Comparison of ENCODE assay signal across 11 cellular contexts in genomic region chr10:112461029-112461887, GRCh38. TPM values are rescaled to one million over a fixed set of nuclear protein-coding genes. Genes with fewer than 3 reads are reported as not detected.
A peak's percentile ranks its signal among the peaks of the same experiment; 100 is the strongest.
DNase-seq lines count a peak whose midpoint lies in the region; ATAC-seq and TF ChIP-seq lines count a peak whose summit lies in the region.
"Had no signal": no experiment of that assay in that cellular context is flagged by ENCODE, and none has a peak within 500 bp of the region (broad histone marks: within the 10 kb centered on the region; RNA-seq: fewer than 3 reads in every experiment).

No MANE protein-coding gene starts in this region.

- peaks cover 10% of the 10 kb centered on the region; the same call in 1 of the 2 replicates for H3K36me3 ChIP-seq in Panc1 (ENCODE audit: control insufficient read depth, insufficient read depth, low read length)

- BruUV-seq in Panc1 (replicated peaks; lab: Mats Ljungman, UMichigan): no TSS peak

- in situ Hi-C loops in Panc1 (cut with HindIII; ENCODE audit: low pct_unique_long_range_greater_than_20kb, low sequenced_read_pairs): no loop called here

- ATAC-seq in Panc1: no peak
- no peak for ATAC-seq in HG02840 (IDR thresholded peaks at IDR 0.05; ENCODE audit: low FRiP score, unreplicated experiment)
- ATAC-seq: Right ventricle myocardium inferior had no signal

- CTCF ChIA-PET in Panc1 (lab: Charles Lee): no interaction called here

- H3K4me3 ChIP-seq in Panc1 (ENCODE audit: low read depth in 2 of 2, low read length in 2 of 2): no peak overlapping the region
- no peak overlapping the region for H3K4me3 ChIP-seq in cardiac fibroblast (replicated peaks in 1 of 2; ENCODE audit: low read depth in 2 of 2, low read length in 2 of 2)
- H3K4me3 ChIP-seq in coronary artery: no peak overlapping the region

- TF ChIP-seq CTCF in Panc1 (IDR thresholded peaks at IDR 0.05) (no peak), cardiac fibroblast (IDR thresholded peaks at IDR 0.05; ENCODE audit: low read depth, low read length) (no peak), coronary artery (IDR thresholded peaks at IDR 0.05) (no peak)

- POLR2A ChIA-PET in Panc1 (lab: Charles Lee): no interaction called here

- intact Hi-C loops in Panc1 (cut with micrococcal nuclease; ENCODE audit: unreplicated experiment): no loop called here

- H3K27ac ChIP-seq in Panc1 (ENCODE audit: low read length) (peak overlapping the region; percentile 70; the same call in 1 of the 2 replicates), coronary artery (no peak overlapping the region)

- peak; percentile 68 for DNase-seq in activated CD4-positive, alpha-beta T cell treated with anti-CD3 and anti-CD28 coated beads for 48 hours
- no peak for DNase-seq in activated CD4-positive, alpha-beta T cell treated with anti-CD3 and anti-CD28 coated beads, Interleukin-2, amount 50 U/mL, for 4 hours
- DNase-seq in Panc1 (ENCODE audit: low read depth, low spot score): peak; percentile 86
- DNase-seq in cardiac fibroblast (ENCODE audit: low read depth in 2 of 2): peak; percentile 54 to 96
- DNase-seq in stimulated activated CD4-positive, alpha-beta T cell treated with anti-CD3 and anti-CD28 coated beads, Interleukin-2, amount 100 ng/mL, for 24 hours: peak; percentile 32 to 37
- no peak for DNase-seq in coronary artery (ENCODE audit: low spot score)
- DNase-seq in superior temporal gyrus (ENCODE audit: extremely low spot score): no peak
- DNase-seq: activated effector memory CD4-positive, alpha-beta T cell treated with anti-CD3 and anti-CD28 coated beads, Interleukin-2, amount 50 U/mL, for 16 hours; nucleus accumbens had no signal

- H3K9me3 ChIP-seq in Panc1 (ENCODE audit: control insufficient read depth, insufficient read depth, low read depth, low read length): no peaks in the 10 kb centered on the region

- H3K27me3 ChIP-seq in Panc1 (ENCODE audit: control insufficient read depth, insufficient read depth, low read length): no peaks in the 10 kb centered on the region

- H3K4me1 ChIP-seq in Panc1 (ENCODE audit: control insufficient read depth, insufficient read depth, low read length): no peaks in the 10 kb centered on the region

RNA-seq across cellular contexts. Expression of gene VTI1A, which starts 14.2 kb away (rescaled TPM):
- total RNA-seq in Panc1 (2021; ENCODE audit: unreplicated experiment): 36.3 TPM
- 12.8 TPM for polyA plus RNA-seq in Panc1 (2012; ENCODE audit: insufficient read length)

RNA-seq across cellular contexts. Expression of gene ZDHHC6, which starts 14.5 kb away (rescaled TPM):
- 40.3 TPM for total RNA-seq in Panc1 (2021; ENCODE audit: unreplicated experiment)
- polyA plus RNA-seq in Panc1 (2012; ENCODE audit: insufficient read length): 26.2 TPM

Comparison
In these comparisons a context has a peak if more than half of its experiments do, and no peak if none do; other contexts are left out.
1. DNase-seq: peak in activated CD4-positive, alpha-beta T cell treated with anti-CD3 and anti-CD28 coated beads for 48 hours (single experiment), Panc1 (single experiment), cardiac fibroblast (2 of 2) and stimulated activated CD4-positive, alpha-beta T cell treated with anti-CD3 and anti-CD28 coated beads, Interleukin-2, amount 100 ng/mL, for 24 hours (2 of 2); none in activated CD4-positive, alpha-beta T cell treated with anti-CD3 and anti-CD28 coated beads, Interleukin-2, amount 50 U/mL, for 4 hours (0 of 2), coronary artery (single experiment) and superior temporal gyrus (single experiment).